Comparison of ENCODE assay signal across 23 cellular contexts in genomic region chr3:121111914-121112612, GRCh38.
DNase-seq lines count a peak whose midpoint lies in the region; ATAC-seq, FAIRE-seq and TF ChIP-seq lines count a peak whose summit lies in the region.
"Had no signal": no experiment of that assay in that cellular context is flagged by ENCODE, and none has a peak within 500 bp of the region (broad histone marks: within the 10 kb centered on the region; RNA-seq: fewer than 3 reads in every experiment).

No MANE protein-coding gene starts in this region.

- no peak overlapping the region for H3K4me3 Mint-ChIP-seq in Caco-2 (ENCODE audit: unreplicated experiment)
- no peak overlapping the region for H3K4me3 Mint-ChIP-seq in effector memory CD8-positive, alpha-beta T cell
- H3K4me3 Mint-ChIP-seq: activated CD4-positive, alpha-beta T cell treated with anti-CD3 and anti-CD28 coated beads for 36 hours; activated naive CD8-positive, alpha-beta T cell treated with anti-CD3 and anti-CD28 coated beads, Interleukin-2, amount 10 ng/mL, durations not matched to agents 7 days and 5 days; activated T-helper 1 cell treated with anti-CD3 and anti-CD28 coated beads, Interleukin-12 subunit alpha, Interleukin-12 subunit beta, Interleukin-2, Interleukin-4 antibody, amounts not matched to agents 30 ng/mL and 10 ng/mL and 1 ng/mL, durations not matched to agents 14 hours and 24 hours and 36 hours; IgD-negative memory B cell had no signal

- H3K27ac ChIP-seq in HCT116 (ENCODE audit: low read depth, low read length), result no peak overlapping the region
- H3K27ac ChIP-seq in K562 (ENCODE audit: extremely low read depth, low read depth, low read length), result no peak overlapping the region
- H3K27ac ChIP-seq: body of pancreas, tibial artery had no signal

- H3K27me3 Mint-ChIP-seq in Caco-2 (ENCODE audit: insufficient read depth, unreplicated experiment), result peaks cover 2% of the 10 kb centered on the region
- no peaks in the 10 kb centered on the region for H3K27me3 Mint-ChIP-seq in effector memory CD8-positive, alpha-beta T cell
- H3K27me3 Mint-ChIP-seq: activated CD4-positive, alpha-beta T cell treated with anti-CD3 and anti-CD28 coated beads for 36 hours; activated naive CD8-positive, alpha-beta T cell treated with anti-CD3 and anti-CD28 coated beads, Interleukin-2, amount 10 ng/mL, durations not matched to agents 7 days and 5 days; IgD-negative memory B cell had no signal

- FAIRE-seq in K562 (lab: Jason Lieb, UNC), result no peak

- in situ Hi-C loops in K562 (cut with MboI), result no loop called here

- H3K27me3 ChIP-seq in Caco-2 (replicated peaks; ENCODE audit: control insufficient read depth, insufficient read depth, low read length) (no peaks in the 10 kb centered on the region; the same call in 1 of the 2 replicates), HCT116 (ENCODE audit: insufficient read depth, low read length) (no peaks in the 10 kb centered on the region), K562 (ENCODE audit: control insufficient read depth in 2 of 2, insufficient read depth in 2 of 2, low read length in 2 of 2) (no peaks in the 10 kb centered on the region)
- H3K27me3 ChIP-seq: body of pancreas, tibial artery had no signal

- H3K27ac Mint-ChIP-seq in Caco-2 (ENCODE audit: unreplicated experiment), result no peak overlapping the region
- no peak overlapping the region for H3K27ac Mint-ChIP-seq in effector memory CD8-positive, alpha-beta T cell
- H3K27ac Mint-ChIP-seq: activated CD4-positive, alpha-beta T cell treated with anti-CD3 and anti-CD28 coated beads for 36 hours; activated naive CD8-positive, alpha-beta T cell treated with anti-CD3 and anti-CD28 coated beads, Interleukin-2, amount 10 ng/mL, durations not matched to agents 7 days and 5 days; activated T-helper 1 cell treated with anti-CD3 and anti-CD28 coated beads, Interleukin-12 subunit alpha, Interleukin-12 subunit beta, Interleukin-2, Interleukin-4 antibody, amounts not matched to agents 30 ng/mL and 10 ng/mL and 1 ng/mL, durations not matched to agents 14 hours and 24 hours and 36 hours; IgD-negative memory B cell had no signal

- H3K4me1 Mint-ChIP-seq in Caco-2 (ENCODE audit: low read depth, unreplicated experiment), result no peaks in the 10 kb centered on the region
- H3K4me1 Mint-ChIP-seq in effector memory CD8-positive, alpha-beta T cell (ENCODE audit: low read depth in 2 of 2), result no peaks in the 10 kb centered on the region
- H3K4me1 Mint-ChIP-seq: activated CD4-positive, alpha-beta T cell treated with anti-CD3 and anti-CD28 coated beads for 36 hours; activated naive CD8-positive, alpha-beta T cell treated with anti-CD3 and anti-CD28 coated beads, Interleukin-2, amount 10 ng/mL, durations not matched to agents 7 days and 5 days; IgD-negative memory B cell had no signal

- no peaks in the 10 kb centered on the region for H3K79me2 ChIP-seq in HCT116 (ENCODE audit: insufficient read depth, low read length)
- H3K79me2 ChIP-seq in K562 (ENCODE audit: control insufficient read depth, insufficient read depth, low read length), result no peaks in the 10 kb centered on the region

- TF ChIP-seq POLR2A in HCT116 (IDR thresholded peaks at IDR 0.05; ENCODE audit: borderline replicate concordance, extremely low read depth, insufficient read depth, insufficient read length), result no peak
- no peak for TF ChIP-seq POLR2A in K562 (conservative IDR thresholded peaks at IDR 0.05)

- H3K4me3 ChIP-seq in Caco-2 (ENCODE audit: low read depth, low read length), result no peak overlapping the region
- H3K4me3 ChIP-seq in HCT116 (replicated peaks in 1 of 2; ENCODE audit: low read depth in 1 of 2, low read length in 2 of 2), result no peak overlapping the region
- no peak overlapping the region for H3K4me3 ChIP-seq in K562
- H3K4me3 ChIP-seq: body of pancreas, HAP-1, tibial artery had no signal

- H2AFZ ChIP-seq in HCT116 (ENCODE audit: low read depth, low read length, poor library complexity, severe bottlenecking) (no peak overlapping the region), K562 (ENCODE audit: low read depth, low read length) (no peak overlapping the region)

- no TSS peak for BruUV-seq in Caco-2 (replicated peaks; lab: Mats Ljungman, UMichigan)
- no TSS peak for BruUV-seq in HCT116 (replicated peaks; lab: Mats Ljungman, UMichigan)
- no TSS peak for BruUV-seq in K562 (replicated peaks; lab: Mats Ljungman, UMichigan)

- TF ChIP-seq CTCF in Caco-2 (IDR thresholded peaks at IDR 0.05; ENCODE audit: insufficient read depth in 1 of 2, low read depth in 1 of 2, low read length in 1 of 2, severe bottlenecking in 1 of 2, unreplicated experiment in 1 of 2), result no peak
- TF ChIP-seq CTCF in HCT116 (IDR thresholded peaks at IDR 0.05 in 2 of 3, conservative IDR thresholded peaks at IDR 0.05 in 1 of 3; ENCODE audit: borderline replicate concordance in 1 of 3, insufficient read depth in 1 of 3, low read depth in 2 of 3, low read length in 2 of 3), result 0 out of 6 replicates have a peak, but pooled peaks of 2 of the 3 experiments have one; percentile 10 to 13
- 0 out of 6 replicates have a peak, but pooled peaks of 1 of the 3 experiments have one; percentile 6 for TF ChIP-seq CTCF in K562 (IDR thresholded peaks at IDR 0.05 in 2 of 3, conservative IDR thresholded peaks at IDR 0.05 in 1 of 3; ENCODE audit: insufficient read depth in 2 of 3, low read depth in 1 of 3, low read length in 3 of 3)

- H3K36me3 Mint-ChIP-seq in Caco-2 (ENCODE audit: insufficient read depth, unreplicated experiment), result no peaks in the 10 kb centered on the region
- H3K36me3 Mint-ChIP-seq in effector memory CD8-positive, alpha-beta T cell (ENCODE audit: insufficient read depth), result peaks cover 3% of the 10 kb centered on the region
- H3K36me3 Mint-ChIP-seq: activated naive CD8-positive, alpha-beta T cell treated with anti-CD3 and anti-CD28 coated beads, Interleukin-2, amount 10 ng/mL, durations not matched to agents 7 days and 5 days; IgD-negative memory B cell had no signal

- RAD21 ChIA-PET in HCT116 (lab: Charles Lee; ENCODE audit: low non-redundant PET in 1 of 2, low total read pairs in 2 of 2, uncharacterized antibody in 2 of 2, unreplicated experiment in 2 of 2), result no interaction called here

- H3K36me3 ChIP-seq in Caco-2 (ENCODE audit: control insufficient read depth, insufficient read depth, low read length) (no peaks in the 10 kb centered on the region), HCT116 (ENCODE audit: control insufficient read depth in 1 of 2, insufficient read depth in 2 of 2, low read length in 2 of 2) (no peaks in the 10 kb centered on the region), K562 (ENCODE audit: control insufficient read depth, insufficient read depth, low read length) (no peaks in the 10 kb centered on the region)
- H3K36me3 ChIP-seq: HAP-1, tibial artery had no signal

- H4K20me1 ChIP-seq in HCT116 (ENCODE audit: insufficient read depth) (no peaks in the 10 kb centered on the region), K562 (replicated peaks; ENCODE audit: control insufficient read depth, insufficient read depth, low read length) (no peaks in the 10 kb centered on the region)

- POLR2A ChIA-PET in Caco-2 (lab: Charles Lee), result no interaction called here
- POLR2A ChIA-PET in HCT116 (lab: Charles Lee), result no interaction called here
- POLR2A ChIA-PET in K562 (lab: Yijun Ruan, JAX), result no interaction called here

- H3K4me2 ChIP-seq in HCT116 (ENCODE audit: low read length), result no peak overlapping the region
- H3K4me2 ChIP-seq in K562 (ENCODE audit: insufficient read depth, low read length), result no peak overlapping the region

- ATAC-seq in HCT116, result peak; percentile 71
- ATAC-seq in K562, result peak; percentile 59; the same call in 2 of the 3 replicates
- no peak for ATAC-seq in effector memory CD8-positive, alpha-beta T cell (replicated peaks)
- ATAC-seq in GM18907 (IDR thresholded peaks at IDR 0.05; ENCODE audit: unreplicated experiment), result no peak
- ATAC-seq: activated CD4-positive, alpha-beta T cell treated with anti-CD3 and anti-CD28 coated beads for 36 hours; body of pancreas; left lobe of liver had no signal

- H3K9ac ChIP-seq in HCT116 (ENCODE audit: low read length) (no peak overlapping the region), K562 (ENCODE audit: insufficient read depth in 1 of 2, low read depth in 2 of 2, low read length in 2 of 2) (no peak overlapping the region)

- CTCF ChIA-PET in Caco-2 (lab: Charles Lee), result no interaction called here
- CTCF ChIA-PET in HCT116 (lab: Charles Lee), result no interaction called here
- CTCF ChIA-PET in K562 (lab: Yijun Ruan, JAX; ENCODE audit: low intra/inter-chr PET ratio), result no interaction called here

- DNase-seq in Caco-2 (peak; percentile 49 to 53), HCT116 (ENCODE audit: low read depth, low spot score) (no peak), K562 (ENCODE audit: extremely low read depth in 1 of 4, low spot score in 3 of 4) (peak in 2 of 4 experiments; percentile 0 to 1), mesenteric fat pad (ENCODE audit: low spot score) (peak; percentile 65), SIG-M5 (lab: John Stamatoyannopoulos, UW) (no peak), inferior parietal cortex (ENCODE audit: extremely low spot score) (no peak)
- DNase-seq in effector memory CD8-positive, alpha-beta T cell, result no peak
- DNase-seq: activated CD4-positive, alpha-beta T cell treated with anti-CD3 and anti-CD28 coated beads for 36 hours; activated naive CD8-positive, alpha-beta T cell treated with anti-CD3 and anti-CD28 coated beads, Interleukin-2, amount 10 ng/mL, durations not matched to agents 7 days and 5 days; body of pancreas; cortex of kidney; GDM1; MM.1S; occipital lobe; retina; stimulated activated naive CD4-positive, alpha-beta T cell treated with Interleukin-2 at 50 U/mL for 16 hours; T1000; tibial artery had no signal

- H3K9me3 Mint-ChIP-seq in Caco-2 (ENCODE audit: unreplicated experiment), result no peaks in the 10 kb centered on the region
- peaks cover 1 to 8% of the 10 kb centered on the region in 2 donors for H3K9me3 Mint-ChIP-seq in effector memory CD8-positive, alpha-beta T cell

- H3K9me2 ChIP-seq in HCT116 (ENCODE audit: insufficient read depth), result no peaks in the 10 kb centered on the region; the same call in 1 of the 2 replicates

- H3K9me3 ChIP-seq in Caco-2 (peaks cover 3% of the 10 kb centered on the region; the same call in 1 of the 2 replicates), HCT116 (ENCODE audit: control insufficient read depth in 1 of 2, insufficient read depth in 1 of 2, low read depth in 1 of 2, low read length in 2 of 2) (0 out of 4 replicates have a peak, but pooled peaks cover 3 to 5% of the 10 kb centered on the region in 2 experiments), K562 (replicated peaks; ENCODE audit: control insufficient read depth, insufficient read depth, low read depth, low read length) (no peaks in the 10 kb centered on the region)
- H3K9me3 ChIP-seq: body of pancreas, HAP-1, tibial artery had no signal

- no peak for TF ChIP-seq RAD21 in HCT116 (IDR thresholded peaks at IDR 0.05; ENCODE audit: low read depth)
- TF ChIP-seq RAD21 in K562 (CRISPR knock-in tag; conservative IDR thresholded peaks at IDR 0.05 in 1 of 2, IDR thresholded peaks at IDR 0.05 in 1 of 2), result no peak

- TF ChIP-seq EP300 in K562 (IDR thresholded peaks at IDR 0.05; ENCODE audit: low read length), result no peak

- no peaks in the 10 kb centered on the region for H3K9me1 ChIP-seq in K562 (ENCODE audit: control insufficient read depth, insufficient read depth, low read length)

- intact Hi-C loops in Caco-2 (cut with micrococcal nuclease; ENCODE audit: unreplicated experiment), result no loop called here
- intact Hi-C loops in HCT116 (cut with micrococcal nuclease), result no loop called here
- intact Hi-C loops in K562 (cut with micrococcal nuclease), result no loop called here

- no peaks in the 10 kb centered on the region for H3K4me1 ChIP-seq in Caco-2
- no peaks in the 10 kb centered on the region for H3K4me1 ChIP-seq in HCT116 (ENCODE audit: control insufficient read depth in 1 of 2, insufficient read depth in 2 of 2, low read length in 2 of 2)
- H3K4me1 ChIP-seq in K562 (replicated peaks in 1 of 2; ENCODE audit: control insufficient read depth in 2 of 2, insufficient read depth in 2 of 2, low read length in 2 of 2), result no peaks in the 10 kb centered on the region
- H3K4me1 ChIP-seq: body of pancreas, HAP-1, tibial artery had no signal

- WGBS in K562 (ENCODE audit: insufficient coverage, low coverage, missing lambda C conversion rate), result 6% methylated on average over 11 of the region's 15 CpGs

Comparison
In these comparisons a context has a peak if more than half of its experiments do, and no peak if none do; other contexts are left out.
1. DNase-seq: peak in Caco-2 (2 of 2) and mesenteric fat pad (single experiment); none in HCT116 (single experiment), SIG-M5 (single experiment), inferior parietal cortex (single experiment) and effector memory CD8-positive, alpha-beta T cell (0 of 3).
2. CTCF ChIP-seq: peak in HCT116 (2 of 3); none in Caco-2 (0 of 2).
3. ATAC-seq: peak in HCT116 (single experiment) and K562 (single experiment); none in effector memory CD8-positive, alpha-beta T cell (single experiment) and GM18907 (single experiment).